In genomic region chr7:32992750-32993149, GRCh38 we compare ENCODE assay signal across 8 cellular contexts. TPM values are rescaled to one million over a fixed set of nuclear protein-coding genes. Genes with fewer than 3 reads are reported as not detected.
DNase-seq lines count a peak whose midpoint lies in the region; ATAC-seq, FAIRE-seq and TF ChIP-seq lines count a peak whose summit lies in the region.
"Not testable (repeated sequence)": the region's sequence is repeated elsewhere in the genome, so short reads cannot be mapped to it uniquely, and the experiment has no call there.

No MANE protein-coding gene starts in this region.

- H3K27ac Mint-ChIP-seq in Caco-2 (ENCODE audit: unreplicated experiment); activated CD8-positive, alpha-beta T cell treated with anti-CD3 and anti-CD28 coated beads, Interleukin-2, amount 10 ng/mL, durations not matched to agents 7 days and 5 days: not testable (repeated sequence)
- peak overlapping the region; percentile 8 for H3K27ac Mint-ChIP-seq in MCF 10A (ENCODE audit: low read depth, unreplicated experiment)

- H3K79me2 ChIP-seq in keratinocyte (ENCODE audit: control insufficient read depth, insufficient read depth, low read length), result not testable (repeated sequence)

- not testable (repeated sequence) for H3K4me2 ChIP-seq in keratinocyte (ENCODE audit: control insufficient read depth, extremely low read depth, insufficient read depth, low read depth, low read length)

- not testable (repeated sequence) for H3K4me3 Mint-ChIP-seq in Caco-2 (ENCODE audit: unreplicated experiment); activated CD8-positive, alpha-beta T cell treated with anti-CD3 and anti-CD28 coated beads, Interleukin-2, amount 10 ng/mL, durations not matched to agents 7 days and 5 days; MCF 10A (ENCODE audit: unreplicated experiment)

- H3K27me3 ChIP-seq in Caco-2 (replicated peaks; ENCODE audit: control insufficient read depth, insufficient read depth, low read length); keratinocyte (ENCODE audit: control insufficient read depth, extremely low read depth, insufficient read depth, low read length); mucosa of rectum (ENCODE audit: control insufficient read depth in 2 of 2, insufficient read depth in 2 of 2, low read length in 2 of 2); small intestine (ENCODE audit: control insufficient read depth in 2 of 2, insufficient read depth in 2 of 2, low read length in 2 of 2): not testable (repeated sequence)

- dilution Hi-C loops in keratinocyte (cut with MboI; ENCODE audit: extremely low pct_ligation_motif_present, low sequenced_read_pairs), result not testable (repeated sequence)

- DNase-seq in Caco-2 (peak; percentile 38 to 77), HT-29 (ENCODE audit: low spot score) (peak; percentile 83), epithelial cell of esophagus (ENCODE audit: low read depth) (peak; percentile 86), small intestine (peak; percentile 84)
- DNase-seq in activated CD8-positive, alpha-beta T cell treated with anti-CD3 and anti-CD28 coated beads, Interleukin-2, amount 10 ng/mL, durations not matched to agents 7 days and 5 days; MCF 10A (ENCODE audit: unreplicated experiment); keratinocyte (ENCODE audit: low read depth, low spot score): not testable (repeated sequence)

- H3K4me1 ChIP-seq in Caco-2; keratinocyte (ENCODE audit: control insufficient read depth, extremely low read depth, insufficient read depth, low read length); mucosa of rectum (ENCODE audit: control insufficient read depth in 2 of 2, insufficient read depth in 2 of 2, low read length in 2 of 2); small intestine (ENCODE audit: control insufficient read depth in 2 of 2, insufficient read depth in 1 of 2, low read depth in 1 of 2, low read length in 1 of 2): not testable (repeated sequence)

- BruUV-seq in Caco-2 (replicated peaks; lab: Mats Ljungman, UMichigan); MCF 10A (replicated peaks; lab: Mats Ljungman, UMichigan): not testable (repeated sequence)

- not testable (repeated sequence) for H3K4me1 Mint-ChIP-seq in Caco-2 (ENCODE audit: low read depth, unreplicated experiment); MCF 10A (ENCODE audit: insufficient read depth, unreplicated experiment)
- peaks cover 42% of the 10 kb centered on the region for H3K4me1 Mint-ChIP-seq in activated CD8-positive, alpha-beta T cell treated with anti-CD3 and anti-CD28 coated beads, Interleukin-2, amount 10 ng/mL, durations not matched to agents 7 days and 5 days (ENCODE audit: low read depth)

- FAIRE-seq in keratinocyte (lab: Jason Lieb, UNC), result peak; percentile 95
- not testable (repeated sequence) for FAIRE-seq in small intestine (lab: Jason Lieb, UNC)

- intact Hi-C loops in Caco-2 (cut with micrococcal nuclease; ENCODE audit: unreplicated experiment); MCF 10A (cut with micrococcal nuclease): not testable (repeated sequence)

- not testable (repeated sequence) for H3K4me3 ChIP-seq in Caco-2 (ENCODE audit: low read depth, low read length); epithelial cell of esophagus (ENCODE audit: low read length); keratinocyte (ENCODE audit: control insufficient read depth in 2 of 3, extremely low read depth in 1 of 3, insufficient read depth in 2 of 3, low read depth in 1 of 3, low read length in 3 of 3); mucosa of rectum (ENCODE audit: low read length in 2 of 2); small intestine (ENCODE audit: low read depth in 1 of 2, low read length in 2 of 2)

- H3K36me3 ChIP-seq in Caco-2 (ENCODE audit: control insufficient read depth, insufficient read depth, low read length); keratinocyte (ENCODE audit: control insufficient read depth in 2 of 2, extremely low read depth in 1 of 2, insufficient read depth in 2 of 2, low read length in 2 of 2); mucosa of rectum (ENCODE audit: control insufficient read depth in 2 of 2, insufficient read depth in 2 of 2, low read length in 2 of 2); small intestine (ENCODE audit: control insufficient read depth in 2 of 2, insufficient read depth in 2 of 2, low read length in 2 of 2): not testable (repeated sequence)

- TF ChIP-seq CTCF in Caco-2 (IDR thresholded peaks at IDR 0.05; ENCODE audit: insufficient read depth in 1 of 2, low read depth in 1 of 2, low read length in 1 of 2, severe bottlenecking in 1 of 2, unreplicated experiment in 1 of 2); MCF 10A (IDR thresholded peaks at IDR 0.05; ENCODE audit: unreplicated experiment); epithelial cell of esophagus (IDR thresholded peaks at IDR 0.05; ENCODE audit: insufficient read depth, low read depth, low read length, missing control alignments); keratinocyte (optimal IDR thresholded peaks at IDR 0.05 in 1 of 3, IDR thresholded peaks at IDR 0.05 in 1 of 3, conservative IDR thresholded peaks at IDR 0.05 in 1 of 3; ENCODE audit: extremely low read depth in 1 of 3, insufficient read depth in 2 of 3, low read length in 3 of 3): not testable (repeated sequence)

- POLR2A ChIA-PET in Caco-2 (lab: Charles Lee); activated CD8-positive, alpha-beta T cell treated with anti-CD3 and anti-CD28 coated beads, Interleukin-2, amount 10 ng/mL, durations not matched to agents 7 days and 5 days (lab: Charles Lee); MCF 10A (lab: Yijun Ruan, JAX): not testable (repeated sequence)

- peak; percentile 56 for ATAC-seq in activated CD8-positive, alpha-beta T cell treated with anti-CD3 and anti-CD28 coated beads, Interleukin-2, amount 10 ng/mL, durations not matched to agents 7 days and 5 days

- H2AFZ ChIP-seq in keratinocyte (ENCODE audit: control insufficient read depth, low read length), result not testable (repeated sequence)

- not testable (repeated sequence) for H3K9me1 ChIP-seq in keratinocyte (ENCODE audit: control insufficient read depth, extremely low read depth, insufficient read depth, low read length)

- H4K20me1 ChIP-seq in keratinocyte (ENCODE audit: control insufficient read depth, extremely low read depth, insufficient read depth, low read length), result not testable (repeated sequence)

- not testable (repeated sequence) for H3K9me3 Mint-ChIP-seq in Caco-2 (ENCODE audit: unreplicated experiment); activated CD8-positive, alpha-beta T cell treated with anti-CD3 and anti-CD28 coated beads, Interleukin-2, amount 10 ng/mL, durations not matched to agents 7 days and 5 days (ENCODE audit: insufficient read depth); MCF 10A (ENCODE audit: unreplicated experiment)

- not testable (repeated sequence) for H3K9ac ChIP-seq in keratinocyte (ENCODE audit: control insufficient read depth, extremely low read depth, insufficient read depth, low read length); mucosa of rectum (ENCODE audit: low read depth in 1 of 2, low read length in 2 of 2)

- not testable (repeated sequence) for H3K27me3 Mint-ChIP-seq in Caco-2 (ENCODE audit: insufficient read depth, unreplicated experiment); MCF 10A (ENCODE audit: insufficient read depth, unreplicated experiment)
- H3K27me3 Mint-ChIP-seq in activated CD8-positive, alpha-beta T cell treated with anti-CD3 and anti-CD28 coated beads, Interleukin-2, amount 10 ng/mL, durations not matched to agents 7 days and 5 days (ENCODE audit: low read depth), result peaks cover 30% of the 10 kb centered on the region

- H3K36me3 Mint-ChIP-seq in Caco-2 (ENCODE audit: insufficient read depth, unreplicated experiment); activated CD8-positive, alpha-beta T cell treated with anti-CD3 and anti-CD28 coated beads, Interleukin-2, amount 10 ng/mL, durations not matched to agents 7 days and 5 days (ENCODE audit: low read depth): not testable (repeated sequence)
- peaks cover 41% of the 10 kb centered on the region for H3K36me3 Mint-ChIP-seq in MCF 10A (ENCODE audit: insufficient read depth, unreplicated experiment)

- not testable (repeated sequence) for H3K27ac ChIP-seq in keratinocyte (ENCODE audit: control insufficient read depth, insufficient read depth, low read length)
- H3K27ac ChIP-seq in mucosa of rectum (ENCODE audit: low read depth in 2 of 2, low read length in 2 of 2) (peak overlapping the region; percentile 56 to 76), small intestine (ENCODE audit: low read depth in 1 of 2, low read length in 1 of 2) (peak overlapping the region; percentile 16 to 67)

- 10 to 39% (median 14%) methylated on average over 5 to 6 of the region's 6 CpGs for WGBS in small intestine, 3 donors

- CTCF ChIA-PET in Caco-2 (lab: Charles Lee); activated CD8-positive, alpha-beta T cell treated with anti-CD3 and anti-CD28 coated beads, Interleukin-2, amount 10 ng/mL, durations not matched to agents 7 days and 5 days (lab: Charles Lee); MCF 10A (lab: Yijun Ruan, JAX): not testable (repeated sequence)

- H3K9me3 ChIP-seq in Caco-2; keratinocyte (ENCODE audit: control insufficient read depth, low read depth, low read length); mucosa of rectum (ENCODE audit: control insufficient read depth in 2 of 2, low read length in 2 of 2); small intestine (ENCODE audit: control insufficient read depth, low read depth): not testable (repeated sequence)

RNA-seq across cellular contexts. Expression of gene FKBP9, which starts 35.5 kb away (rescaled TPM):
- total RNA-seq in Caco-2 (2022) (74.3 and 82.6 TPM in 2 replicates), MCF 10A (2022) (111 and 139 TPM in 2 replicates)
- 63.5 and 77.2 TPM in 2 replicates for total RNA-seq in HT-29 (2014; rRNA removed; shearing (Covaris generic))
- total RNA-seq in activated CD8-positive, alpha-beta T cell treated with anti-CD3 and anti-CD28 coated beads, Interleukin-2, amount 10 ng/mL, durations not matched to agents 7 days and 5 days, result under 1 TPM; 0.55 to 0.58 TPM
- polyA plus RNA-seq in keratinocyte (72.6 to 173 TPM (median 92.2 TPM) in 3 replicates), small intestine (10 to 100 TPM in 1 of 3 donors, 1 to 10 TPM in 2; 8.1 to 32.9 (median 8.1) TPM)
- polyA plus RNA-seq in keratinocyte (2011; ENCODE audit: low read depth), result 91.6 TPM
- 74.2 and 99.6 TPM in 2 replicates for polyA plus RNA-seq in keratinocyte (2011; cell fraction: cytosol; rRNA removed)
- 210 and 211 TPM in 2 replicates for polyA plus RNA-seq in keratinocyte (2011; cell fraction: nucleus; rRNA removed)
- polyA plus RNA-seq in keratinocyte (2012; ENCODE audit: low replicate concordance), result 138 and 144 TPM in 2 replicates
- polyA minus RNA-seq in keratinocyte, result 88.1 to 215 TPM (median 145 TPM) in 3 replicates
- 229 TPM for polyA minus RNA-seq in keratinocyte (2011; cell fraction: cytosol; rRNA and poly(A)+ RNA removed)
- polyA minus RNA-seq in keratinocyte (2011; cell fraction: nucleus; rRNA and poly(A)+ RNA removed), result 179 and 344 TPM in 2 replicates

Comparison
In these comparisons a context has a peak if more than half of its experiments do, and no peak if none do; other contexts are left out.
1. RNA of gene FKBP9, which starts 35.5 kb away (total RNA-seq): 111 to 139 TPM in MCF 10A, 74.3 to 82.6 TPM in Caco-2 and 63.5 to 77.2 TPM in HT-29; 0.55 to 0.58 TPM in activated CD8-positive, alpha-beta T cell treated with anti-CD3 and anti-CD28 coated beads, Interleukin-2, amount 10 ng/mL, durations not matched to agents 7 days and 5 days; every median in the first group is over 10 times any median in the second.